ENCODE assay signal across 1 cellular context in the genomic region with DNA sequence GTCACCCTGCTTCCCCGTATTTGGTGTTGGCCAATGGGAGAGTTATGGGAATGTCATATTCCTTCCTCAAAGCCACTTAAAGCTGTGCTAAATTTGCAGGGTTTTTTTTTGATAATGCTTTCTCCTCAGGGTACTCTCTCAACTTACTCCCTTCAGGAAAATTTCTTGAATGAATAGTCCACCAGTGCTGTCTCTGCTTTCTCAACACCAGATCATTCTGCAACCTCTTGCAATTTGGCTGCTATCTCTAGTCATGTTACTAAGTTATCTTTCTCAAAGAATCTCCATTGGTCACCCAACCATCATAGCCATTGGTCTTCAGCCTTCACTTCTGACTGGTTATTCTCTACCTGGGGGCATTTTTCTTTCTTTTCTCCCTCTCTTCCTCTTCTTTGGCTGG.
TF ChIP-seq lines count a peak whose summit lies in the region.

No MANE protein-coding gene starts in this region.

TF ChIP-seq in GM12878, 131 proteins besides CTCF, POLR2A, EP300 and RAD21:
- no peak for TF ChIP-seq ATF3 (IDR thresholded peaks at IDR 0.05; ENCODE audit: borderline replicate concordance, extremely low read depth, low read depth, low read length)
- 0 out of 3 replicates have a peak, but pooled peaks have one; percentile 43 for TF ChIP-seq POU2F2 (IDR thresholded peaks at IDR 0.05; ENCODE audit: borderline replicate concordance, low read depth, low read length)
- TF ChIP-seq STAT1 (conservative IDR thresholded peaks at IDR 0.05): no peak
- no peak for TF ChIP-seq EGR1 (IDR thresholded peaks at IDR 0.05; ENCODE audit: borderline replicate concordance in 1 of 2, low read depth in 2 of 2, low read length in 2 of 2)
- 0 out of 2 replicates have a peak, but pooled peaks have one; percentile 2 for TF ChIP-seq PML (IDR thresholded peaks at IDR 0.05; ENCODE audit: low read length)
- no peak for TF ChIP-seq SMAD5 (IDR thresholded peaks at IDR 0.05; ENCODE audit: low read depth)
- no peak for TF ChIP-seq TCF3 (IDR thresholded peaks at IDR 0.05; ENCODE audit: borderline replicate concordance, insufficient read depth, low read depth, low read length)
- TF ChIP-seq TAF1 (IDR thresholded peaks at IDR 0.05; ENCODE audit: borderline replicate concordance, low read depth, low read length): no peak
- TF ChIP-seq ZNF217 (IDR thresholded peaks at IDR 0.05): no peak
- no peak for TF ChIP-seq IRF4 (IDR thresholded peaks at IDR 0.05; ENCODE audit: low read depth, low read length)
- no peak for TF ChIP-seq ASH2L (IDR thresholded peaks at IDR 0.05; ENCODE audit: borderline replicate concordance, low read depth)
- no peak for TF ChIP-seq RFX5 (IDR thresholded peaks at IDR 0.05; ENCODE audit: low read depth, low read length)
- TF ChIP-seq NFXL1 (IDR thresholded peaks at IDR 0.05; ENCODE audit: borderline replicate concordance): no peak
- TF ChIP-seq NBN (IDR thresholded peaks at IDR 0.05): no peak
- TF ChIP-seq TCF7 (IDR thresholded peaks at IDR 0.05; ENCODE audit: borderline replicate concordance): no peak
- TF ChIP-seq, protein P1, sequence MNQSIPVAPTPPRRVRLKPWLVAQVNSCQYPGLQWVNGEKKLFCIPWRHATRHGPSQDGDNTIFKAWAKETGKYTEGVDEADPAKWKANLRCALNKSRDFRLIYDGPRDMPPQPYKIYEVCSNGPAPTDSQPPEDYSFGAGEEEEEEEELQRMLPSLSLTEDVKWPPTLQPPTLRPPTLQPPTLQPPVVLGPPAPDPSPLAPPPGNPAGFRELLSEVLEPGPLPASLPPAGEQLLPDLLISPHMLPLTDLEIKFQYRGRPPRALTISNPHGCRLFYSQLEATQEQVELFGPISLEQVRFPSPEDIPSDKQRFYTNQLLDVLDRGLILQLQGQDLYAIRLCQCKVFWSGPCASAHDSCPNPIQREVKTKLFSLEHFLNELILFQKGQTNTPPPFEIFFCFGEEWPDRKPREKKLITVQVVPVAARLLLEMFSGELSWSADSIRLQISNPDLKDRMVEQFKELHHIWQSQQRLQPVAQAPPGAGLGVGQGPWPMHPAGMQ (IDR thresholded peaks at IDR 0.05; ENCODE audit: borderline replicate concordance): no peak
